8 cellular contexts compared by ENCODE assay signal in genomic region chr12:1691123-1692007, GRCh38. TPM values are rescaled to one million over a fixed set of nuclear protein-coding genes. Genes with fewer than 3 reads are reported as not detected.
DNase-seq lines count a peak whose midpoint lies in the region; ATAC-seq, FAIRE-seq and TF ChIP-seq lines count a peak whose summit lies in the region.

No MANE protein-coding gene starts in this region.

- H3K4me1 ChIP-seq in OCI-LY1 (ENCODE audit: insufficient read depth, low read length, severe bottlenecking): peaks cover 28% of the 10 kb centered on the region

- H3F3A ChIP-seq in OCI-LY1 (ENCODE audit: insufficient read depth, low read length): no peaks in the 10 kb centered on the region

- H3K4me3 ChIP-seq in BJ (ENCODE audit: low read depth, low read length) (peak overlapping the region; percentile 99), OCI-LY1 (ENCODE audit: low read depth, low read length, poor library complexity, severe bottlenecking) (peak overlapping the region; percentile 87), astrocyte of the spinal cord (ENCODE audit: low read depth, low read length) (peak overlapping the region; percentile 92)

- no peaks in the 10 kb centered on the region for H3K36me3 ChIP-seq in BJ (ENCODE audit: control insufficient read depth, insufficient read depth, low read length)
- peaks cover 6% of the 10 kb centered on the region for H3K36me3 ChIP-seq in OCI-LY1 (ENCODE audit: insufficient read depth, low read length)

- ATAC-seq in GM18867 (IDR thresholded peaks at IDR 0.05; ENCODE audit: unreplicated experiment) (peak; percentile 37), HG03064 (IDR thresholded peaks at IDR 0.05; ENCODE audit: low read depth, unreplicated experiment) (peak; percentile 43)

- H3K27me3 ChIP-seq in BJ (ENCODE audit: control insufficient read depth, insufficient read depth, low read length): no peaks in the 10 kb centered on the region
- H3K27me3 ChIP-seq in OCI-LY1 (ENCODE audit: insufficient read depth, low read length): no peaks in the 10 kb centered on the region

- no peak for FAIRE-seq in frontal cortex (lab: Jason Lieb, UNC)

- H3K9ac ChIP-seq in OCI-LY1 (ENCODE audit: low read length): peak overlapping the region; percentile 83

- POLR2A ChIA-PET in BJ (lab: Charles Lee): no interaction called here

- H3K4me2 ChIP-seq in OCI-LY1 (ENCODE audit: low read length): peak overlapping the region; percentile 88

- CTCF ChIA-PET in BJ (lab: Yijun Ruan, JAX): interaction anchor here (1.0 to 1.9 kb wide), 4 partner anchors 37 to 100 kb away, joined by 3 to 5 read pairs (median 3); no protein-coding TSS in a partner anchor

- no peak overlapping the region for H2AFZ ChIP-seq in OCI-LY1 (ENCODE audit: low read length)

- H3K27ac ChIP-seq in OCI-LY1 (ENCODE audit: low read depth, low read length, poor library complexity, severe bottlenecking): peak overlapping the region; percentile 47

- no peaks in the 10 kb centered on the region for H3K9me3 ChIP-seq in OCI-LY1 (ENCODE audit: low read length)

- in situ Hi-C loops in astrocyte of the spinal cord (cut with HindIII; ENCODE audit: low sequenced_read_pairs): no loop called here

- no peaks in the 10 kb centered on the region for H3K9me2 ChIP-seq in OCI-LY1 (ENCODE audit: low read depth, low read length)

- no peak for TF ChIP-seq CTCF in BJ (IDR thresholded peaks at IDR 0.05; ENCODE audit: insufficient read depth, low read depth, low read length)
- TF ChIP-seq CTCF in OCI-LY1 (IDR thresholded peaks at IDR 0.05; ENCODE audit: low read length): no peak
- TF ChIP-seq CTCF in astrocyte of the spinal cord (IDR thresholded peaks at IDR 0.05; ENCODE audit: low read depth, low read length): no peak

- H4K20me1 ChIP-seq in OCI-LY1 (ENCODE audit: insufficient read depth, low read length): 0 out of 2 replicates have a peak, but pooled peaks cover 4% of the 10 kb centered on the region

- no peak for DNase-seq in BJ (ENCODE audit: low read depth)
- peak; percentile 11 for DNase-seq in astrocyte of the spinal cord (ENCODE audit: low read depth, low spot score)
- DNase-seq in iPS-NIHi11 (ENCODE audit: low spot score): peak; percentile 87
- DNase-seq in stimulated activated CD4-positive, alpha-beta T cell treated with anti-CD3 and anti-CD28 coated beads, Interleukin-4, amount 100 ng/mL, for 24 hours: peak; percentile 27
- DNase-seq in frontal cortex (ENCODE audit: low spot score in 2 of 2): no peak

- peaks cover 49% of the 10 kb centered on the region for H3K79me2 ChIP-seq in OCI-LY1 (ENCODE audit: insufficient read depth, low read length)

RNA-seq across cellular contexts. Expression of gene ADIPOR2, which starts 0.5 kb away (rescaled TPM):
- polyA plus RNA-seq in BJ (2011; rRNA removed): 17.5 and 32.1 TPM in 2 replicates
- polyA minus RNA-seq in BJ (2011; rRNA and poly(A)+ RNA removed): 15.0 and 15.4 TPM in 2 replicates
- 23.2 TPM for total RNA-seq in frontal cortex

Comparison
In these comparisons a context has a peak if more than half of its experiments do, and no peak if none do; other contexts are left out.
1. DNase-seq: peak in astrocyte of the spinal cord (single experiment), iPS-NIHi11 (single experiment) and stimulated activated CD4-positive, alpha-beta T cell treated with anti-CD3 and anti-CD28 coated beads, Interleukin-4, amount 100 ng/mL, for 24 hours (single experiment); none in BJ (single experiment) and frontal cortex (0 of 2).
2. Peak in every context shown above with its lines, with median percentiles within 50 percentile points of each other: H3K4me3 ChIP-seq.